ENCODE assay signal across 14 cellular contexts in the genomic region with DNA sequence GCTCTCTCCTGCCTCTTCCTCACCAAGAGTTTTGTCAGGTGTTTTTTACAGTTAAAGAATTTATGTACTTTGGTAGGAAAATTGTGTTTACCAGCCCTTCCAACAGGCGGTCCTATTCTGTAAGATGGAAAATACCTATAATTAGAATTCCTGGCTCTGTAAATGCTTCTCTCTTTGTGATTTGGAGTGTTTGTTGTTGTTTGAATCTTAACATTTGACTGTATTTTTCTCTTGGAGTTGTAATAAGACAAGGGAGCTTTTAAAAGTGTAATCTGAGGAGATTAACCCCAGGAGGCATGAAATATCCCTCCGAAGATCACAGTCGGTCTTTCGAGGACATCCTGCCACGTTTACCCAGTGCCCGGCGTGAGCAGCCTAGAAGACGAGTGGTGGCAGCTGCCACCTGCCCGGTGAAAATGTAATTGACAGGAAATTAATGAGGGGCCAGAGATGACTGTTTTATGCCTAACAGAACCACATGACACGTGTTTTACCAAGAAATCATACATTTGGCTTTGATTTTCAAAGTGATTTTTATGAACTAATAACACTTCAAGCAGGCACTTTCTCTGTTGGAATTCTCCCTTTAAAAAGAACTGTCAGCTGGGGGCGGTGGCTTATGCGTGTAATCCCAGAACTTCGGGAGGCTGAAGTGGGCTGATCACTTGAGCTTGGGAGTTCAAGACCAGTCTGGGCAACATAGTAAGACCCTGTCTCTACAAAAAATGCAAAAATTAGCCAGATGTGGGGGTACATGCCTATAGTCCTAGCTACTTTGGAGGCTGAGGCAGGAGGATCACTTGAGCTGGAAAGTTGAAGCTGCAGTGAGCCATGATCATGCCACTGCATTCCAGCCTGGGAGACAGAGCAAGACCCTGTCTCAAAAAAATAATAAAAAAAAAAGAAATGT. TPM values are rescaled to one million over a fixed set of nuclear protein-coding genes. Genes with fewer than 3 reads are reported as not detected.
DNase-seq lines count a peak whose midpoint lies in the region; ATAC-seq and TF ChIP-seq lines count a peak whose summit lies in the region.
"Had no signal": no experiment of that assay in that cellular context is flagged by ENCODE, and none has a peak within 500 bp of the region (broad histone marks: within the 10 kb centered on the region; RNA-seq: fewer than 3 reads in every experiment).

No MANE protein-coding gene starts in this region.

- BruUV-seq in A673 (replicated peaks; lab: Mats Ljungman, UMichigan) = no TSS peak

- intact Hi-C loops in A673 (cut with micrococcal nuclease; ENCODE audit: unreplicated experiment) = no loop called here

- POLR2A ChIA-PET in A673 (lab: Charles Lee; ENCODE audit: low non-redundant PET) = no interaction called here

- CTCF ChIA-PET in A673 (lab: Charles Lee) = no interaction called here

- no peak for ATAC-seq in HG03342 (IDR thresholded peaks at IDR 0.05; ENCODE audit: unreplicated experiment)

- no peaks in the 10 kb centered on the region for H3K9me3 ChIP-seq in A673 (ENCODE audit: low read depth, low read length, poor library complexity, severe bottlenecking)
- H3K9me3 ChIP-seq: prostate gland had no signal

- no peak overlapping the region for H3K27ac ChIP-seq in A673 (ENCODE audit: low read depth, low read length, poor library complexity, severe bottlenecking)
- H3K27ac ChIP-seq: prostate gland had no signal

- no peak overlapping the region for H3K4me3 ChIP-seq in A673 (ENCODE audit: low read depth, low read length, poor library complexity, severe bottlenecking)
- H3K4me3 ChIP-seq: prostate gland had no signal

- H3K4me1 ChIP-seq in A673 (ENCODE audit: insufficient read depth, low read length, poor library complexity, severe bottlenecking) = no peaks in the 10 kb centered on the region
- H3K4me1 ChIP-seq: prostate gland had no signal

- H3K36me3 ChIP-seq in A673 (ENCODE audit: insufficient read depth, low read length, poor library complexity, severe bottlenecking) = no peaks in the 10 kb centered on the region
- H3K36me3 ChIP-seq: prostate gland had no signal

- peak; percentile 25 for DNase-seq in A673 (ENCODE audit: low spot score)
- peak; percentile 68 for DNase-seq in D341Med (ENCODE audit: low spot score)
- peak; percentile 32 for DNase-seq in NCI-H774 (lab: John Stamatoyannopoulos, UW)
- DNase-seq in myocyte (ENCODE audit: low read depth) = peak; percentile 80
- DNase-seq in AG20443 (ENCODE audit: low spot score) = no peak
- no peak for DNase-seq in iPS-NIHi7 (ENCODE audit: extremely low spot score)
- no peak for DNase-seq in cerebellar cortex (ENCODE audit: low spot score)
- DNase-seq: activated CD4-positive, alpha-beta T cell treated with anti-CD3 and anti-CD28 coated beads, Interleukin-2, amount 10 ng/mL, durations not matched to agents 7 days and 5 days; activated naive CD4-positive, alpha-beta T cell treated with Interleukin-2 at 50 U/mL for 16 hours; CD4-positive, alpha-beta memory T cell; erythroblast; stimulated activated CD4-positive, alpha-beta T cell treated with anti-CD3 and anti-CD28 coated beads, Interleukin-4, amount 100 ng/mL, for 24 hours had no signal

- no peaks in the 10 kb centered on the region for H3K27me3 ChIP-seq in A673 (replicated peaks; ENCODE audit: insufficient read depth, low read depth, low read length, poor library complexity)

- no peak for TF ChIP-seq CTCF in A673 (conservative IDR thresholded peaks at IDR 0.05; ENCODE audit: low read depth, low read length)

RNA-seq across cellular contexts. Expression of a gene that starts 20.0 kb away (rescaled TPM):
- total RNA-seq in A673 (2021) (0.75 and 1.1 TPM in 2 replicates), myocyte (1.0 and 3.1 TPM in 2 replicates)
- 4.3 TPM for polyA plus RNA-seq in myocyte (2012)

Comparison
In these comparisons a context has a peak if more than half of its experiments do, and no peak if none do; other contexts are left out.
1. DNase-seq: peak in A673 (single experiment), D341Med (single experiment), NCI-H774 (single experiment) and myocyte (single experiment); none in AG20443 (single experiment), iPS-NIHi7 (single experiment) and cerebellar cortex (single experiment).